In genomic region chr3:126654571-126655393, GRCh38 we compare ENCODE assay signal across 1 cellular context.
TF ChIP-seq lines count a peak whose summit lies in the region.

TSS of gene TXNRD3 (minus strand) at chr3:126655124.

TF ChIP-seq in H1, 55 proteins besides CTCF, POLR2A, EP300 and RAD21 (continued from another document):
- no peak for TF ChIP-seq CHD7 (IDR thresholded peaks at IDR 0.05; ENCODE audit: insufficient replicate concordance, low read length)
- TF ChIP-seq HDAC6 (IDR thresholded peaks at IDR 0.05; ENCODE audit: low read depth, low read length) = no peak
TF ChIP-seq in H1: peak in this region for 8.
